1 cellular context compared by ENCODE assay signal in the genomic region with DNA sequence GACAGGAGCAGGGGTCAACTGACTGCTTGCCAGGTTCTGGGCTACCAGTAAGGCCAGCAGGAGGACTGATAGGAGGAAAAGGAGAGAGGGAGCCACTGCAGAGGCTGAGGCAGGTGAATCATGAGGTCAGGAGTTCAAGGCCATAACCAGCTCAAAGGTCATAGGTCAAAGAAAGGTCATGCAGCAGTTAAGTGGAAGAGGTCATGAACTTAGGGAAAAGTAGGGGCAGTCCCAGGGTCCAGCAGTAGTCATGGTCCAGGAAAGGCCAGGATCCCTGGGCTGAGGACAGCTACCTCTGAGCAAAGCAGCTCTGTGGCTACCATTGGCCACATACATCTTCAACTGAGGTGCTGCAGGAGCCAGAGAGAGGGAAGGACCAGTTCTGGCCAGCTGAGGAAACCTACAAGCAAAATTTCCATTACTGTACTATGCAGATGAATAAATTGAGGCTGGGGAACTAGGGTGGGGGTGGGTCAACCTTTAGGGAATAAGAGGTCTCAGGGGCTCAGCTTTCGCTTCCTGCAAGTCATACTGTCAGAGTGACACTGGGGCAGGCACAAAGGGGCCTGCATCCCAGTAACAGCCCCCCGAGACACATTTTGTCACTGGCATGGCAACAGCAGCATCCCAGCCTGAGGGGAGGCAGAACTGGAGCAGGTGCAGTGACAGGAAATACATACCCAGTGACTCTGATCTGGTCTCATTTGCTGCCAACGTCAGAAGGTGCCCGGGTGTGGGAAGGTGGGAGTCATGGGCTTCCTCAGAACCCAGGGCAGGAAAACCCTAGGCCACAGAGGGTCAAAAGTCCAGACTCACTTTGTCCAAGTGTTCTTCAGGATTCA.
A peak's percentile ranks its signal among the peaks of the same experiment; 100 is the strongest.
TF ChIP-seq lines count a peak whose summit lies in the region.

No MANE protein-coding gene starts in this region.

TF ChIP-seq in GM12878, 131 proteins besides CTCF, POLR2A, EP300 and RAD21:
- TF ChIP-seq BCL11A (IDR thresholded peaks at IDR 0.05; ENCODE audit: low read depth, low read length) (no peak), NR2C1 (IDR thresholded peaks at IDR 0.05) (peak; percentile 71), NR2F1 (conservative IDR thresholded peaks at IDR 0.05) (peak; percentile 82)
